In genomic region chr5:132425975-132426524, GRCh38 we compare ENCODE assay signal across 8 cellular contexts. TPM values are rescaled to one million over a fixed set of nuclear protein-coding genes. Genes with fewer than 3 reads are reported as not detected.
A peak's percentile ranks its signal among the peaks of the same experiment; 100 is the strongest.
DNase-seq lines count a peak whose midpoint lies in the region; ATAC-seq and TF ChIP-seq lines count a peak whose summit lies in the region.

No MANE protein-coding gene starts in this region.

- CTCF ChIA-PET in activated B cell treated with CpG ODN at 0.5 μM for 24 hours (lab: Charles Lee): interaction anchor here (0.8 to 6.1 kb wide), 15 partner anchors 10 to 74 kb away, joined by 3 to 47 read pairs (median 6); partner anchors contain the start of gene IRF1

- peaks cover 0 to 74% (median 35%) of the 10 kb centered on the region in 4 donors for H3K4me1 ChIP-seq in right lobe of liver

- peak overlapping the region; percentile 99 for H3K27ac Mint-ChIP-seq in activated naive CD4-positive, alpha-beta T cell treated with anti-CD3 and anti-CD28 coated beads, Interleukin-2, amount 50 U/mL, for 24 hours
- H3K27ac Mint-ChIP-seq in activated B cell treated with CpG ODN at 0.5 μM for 24 hours: peak overlapping the region; percentile 91
- H3K27ac Mint-ChIP-seq in type B pancreatic cell: peak overlapping the region; percentile 96

- no peaks in the 10 kb centered on the region for H3K9me3 Mint-ChIP-seq in activated naive CD4-positive, alpha-beta T cell treated with anti-CD3 and anti-CD28 coated beads, Interleukin-2, amount 50 U/mL, for 24 hours
- H3K9me3 Mint-ChIP-seq in activated B cell treated with CpG ODN at 0.5 μM for 24 hours (no peaks in the 10 kb centered on the region), type B pancreatic cell (no peaks in the 10 kb centered on the region)

- H3K27ac ChIP-seq in right lobe of liver: peak overlapping the region; percentile 67 to 79 (median 78)

- TF ChIP-seq CTCF in activated B cell treated with CpG ODN at 0.5 μM for 24 hours (IDR thresholded peaks at IDR 0.05) (no peak), right lobe of liver (IDR thresholded peaks at IDR 0.05) (no peak), type B pancreatic cell (conservative IDR thresholded peaks at IDR 0.05) (no peak)

- H3K4me3 ChIP-seq in right lobe of liver: peak overlapping the region in 1 of 3 donors; percentile 2

- no peaks in the 10 kb centered on the region for H3K27me3 Mint-ChIP-seq in activated naive CD4-positive, alpha-beta T cell treated with anti-CD3 and anti-CD28 coated beads, Interleukin-2, amount 50 U/mL, for 24 hours
- H3K27me3 Mint-ChIP-seq in activated B cell treated with CpG ODN at 0.5 μM for 24 hours: no peaks in the 10 kb centered on the region
- no peaks in the 10 kb centered on the region for H3K27me3 Mint-ChIP-seq in type B pancreatic cell

- 65% methylated on average over 5 of the region's 7 CpGs for whole genome bisulfite sequencing in right lobe of liver (ENCODE audit: insufficient coverage, low coverage, low lambda C conversion rate, missing lambda C conversion rate)

- POLR2A ChIA-PET in activated B cell treated with CpG ODN at 0.5 μM for 24 hours (lab: Charles Lee): interaction anchor here (0.6 to 11.6 kb wide), 16 partner anchors 10 to 1529 kb away, joined by 3 to 461 read pairs (median 26); partner anchors contain the start of genes IRF1 and SLC22A5

- DNase-seq in activated naive CD4-positive, alpha-beta T cell treated with anti-CD3 and anti-CD28 coated beads, Interleukin-2, amount 50 U/mL, for 16 hours: no peak
- no peak for DNase-seq in activated B cell treated with CpG ODN at 0.5 μM for 24 hours
- DNase-seq in right lobe of liver: no peak
- no peak for DNase-seq in type B pancreatic cell (ENCODE audit: extremely low spot score, unreplicated experiment)
- DNase-seq in NCI-H1105 (lab: John Stamatoyannopoulos, UW): no peak

- no peaks in the 10 kb centered on the region for H3K9me3 ChIP-seq in right lobe of liver

- H3K36me3 ChIP-seq in right lobe of liver: peaks cover 0 to 5% (median 0%) of the 10 kb centered on the region in 4 donors

- H3K4me1 Mint-ChIP-seq in activated naive CD4-positive, alpha-beta T cell treated with anti-CD3 and anti-CD28 coated beads, Interleukin-2, amount 50 U/mL, for 24 hours: peaks cover 95% of the 10 kb centered on the region
- peaks cover 100% of the 10 kb centered on the region for H3K4me1 Mint-ChIP-seq in activated B cell treated with CpG ODN at 0.5 μM for 24 hours
- H3K4me1 Mint-ChIP-seq in type B pancreatic cell (ENCODE audit: unreplicated experiment): peaks cover 57% of the 10 kb centered on the region

- peaks cover 18% of the 10 kb centered on the region for H3K36me3 Mint-ChIP-seq in activated naive CD4-positive, alpha-beta T cell treated with anti-CD3 and anti-CD28 coated beads, Interleukin-2, amount 50 U/mL, for 24 hours
- H3K36me3 Mint-ChIP-seq in activated B cell treated with CpG ODN at 0.5 μM for 24 hours (ENCODE audit: low read depth) (peaks cover 13% of the 10 kb centered on the region), type B pancreatic cell (peaks cover 8% of the 10 kb centered on the region)

- H3K27me3 ChIP-seq in right lobe of liver: no peaks in the 10 kb centered on the region

- intact Hi-C loops in activated B cell treated with CpG ODN at 0.5 μM for 24 hours (cut with micrococcal nuclease): loop anchor here (1.0 to 10.0 kb wide), 8 partner anchors 11 to 1509 kb away; partner anchors contain the start of gene IRF1
- intact Hi-C loops in right lobe of liver (cut with DNase I): loop anchor here (10.0 kb wide), 1 partner anchor 59 kb away; no protein-coding TSS in a partner anchor

- no peak for TF ChIP-seq POLR2A in right lobe of liver (IDR thresholded peaks at IDR 0.05)

- ATAC-seq in activated B cell treated with CpG ODN at 0.5 μM for 24 hours (ENCODE audit: low read depth): no peak
- ATAC-seq in right lobe of liver: no peak
- ATAC-seq in HG03439 (IDR thresholded peaks at IDR 0.05; ENCODE audit: unreplicated experiment): no peak
- ATAC-seq in GM18907 (IDR thresholded peaks at IDR 0.05; ENCODE audit: unreplicated experiment): no peak

- peak overlapping the region; percentile 86 for H3K4me3 Mint-ChIP-seq in activated naive CD4-positive, alpha-beta T cell treated with anti-CD3 and anti-CD28 coated beads, Interleukin-2, amount 50 U/mL, for 24 hours
- H3K4me3 Mint-ChIP-seq in activated B cell treated with CpG ODN at 0.5 μM for 24 hours (peak overlapping the region; percentile 62), type B pancreatic cell (no peak overlapping the region)

RNA-seq across cellular contexts. Expression of gene SLC22A5, which starts 56.5 kb away (rescaled TPM):
- total RNA-seq in activated B cell treated with CpG ODN at 0.5 μM for 24 hours (5.4 and 6.6 TPM in 2 replicates), right lobe of liver (10 to 100 TPM in 1 of 6 experiments, 1 to 10 TPM in 5; 4.7 to 11.1 (median 6.5) TPM), type B pancreatic cell (ENCODE audit: low replicate concordance) (21.6 and 39.3 TPM in 2 replicates)
